17 cellular contexts compared by ENCODE assay signal in the genomic region with DNA sequence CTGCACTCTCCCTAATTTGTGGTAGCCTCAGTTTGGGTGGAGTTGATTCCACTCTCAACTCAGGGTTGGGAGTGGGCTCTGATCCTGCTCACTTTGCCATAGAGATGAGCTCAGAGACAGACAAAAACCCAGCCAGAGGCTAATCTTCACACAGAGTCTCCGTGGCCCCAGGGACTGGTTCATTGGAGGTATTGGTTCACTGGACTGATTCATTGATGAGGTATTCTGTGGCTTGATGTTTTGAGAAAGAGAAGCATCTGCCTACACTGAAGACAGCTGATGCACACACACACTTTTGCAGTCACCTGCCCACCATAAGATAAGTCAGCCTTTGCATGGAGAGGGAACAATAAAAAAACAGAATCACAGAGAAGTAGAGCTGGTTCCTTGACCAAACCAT.
A peak's percentile ranks its signal among the peaks of the same experiment; 100 is the strongest.
DNase-seq lines count a peak whose midpoint lies in the region; FAIRE-seq and TF ChIP-seq lines count a peak whose summit lies in the region.
"Had no signal": no experiment of that assay in that cellular context is flagged by ENCODE, and none has a peak within 500 bp of the region (broad histone marks: within the 10 kb centered on the region; RNA-seq: fewer than 3 reads in every experiment).

No MANE protein-coding gene starts in this region.

- H2AFZ ChIP-seq in neuronal stem cell (ENCODE audit: low read length) = no peak overlapping the region

- H3K36me3 Mint-ChIP-seq in activated CD4-positive, alpha-beta T cell treated with anti-CD3 and anti-CD28 coated beads, Interleukin-2, amount 10 ng/mL, durations not matched to agents 24 days and 14 days (ENCODE audit: low read depth) = no peaks in the 10 kb centered on the region
- H3K36me3 Mint-ChIP-seq: CD8-positive, alpha-beta T cell had no signal

- POLR2A ChIA-PET in RWPE1 (lab: Yijun Ruan, JAX; ENCODE audit: low non-redundant PET) = no interaction called here

- peak overlapping the region; percentile 71 for H3K27ac ChIP-seq in RWPE1
- H3K27ac ChIP-seq in neuronal stem cell (replicated peaks; ENCODE audit: low read length) = no peak overlapping the region
- no peak overlapping the region for H3K27ac ChIP-seq in testis
- H3K27ac ChIP-seq in vagina = no peak overlapping the region

- H4K91ac ChIP-seq in neuronal stem cell (ENCODE audit: low read depth, low read length, poor library complexity) = no peak overlapping the region

- H3K9me3 Mint-ChIP-seq in activated CD4-positive, alpha-beta T cell treated with anti-CD3 and anti-CD28 coated beads, Interleukin-2, amount 10 ng/mL, durations not matched to agents 24 days and 14 days = no peaks in the 10 kb centered on the region

- TF ChIP-seq CTCF in RWPE1 (conservative IDR thresholded peaks at IDR 0.05; ENCODE audit: low read depth) (no peak), bronchial epithelial cell (IDR thresholded peaks at IDR 0.05; ENCODE audit: insufficient read depth, low read length, severe bottlenecking) (no peak), epithelial cell of proximal tubule (conservative IDR thresholded peaks at IDR 0.05; ENCODE audit: low read depth, low read length) (no peak), testis (IDR thresholded peaks at IDR 0.05) (no peak), vagina (IDR thresholded peaks at IDR 0.05) (no peak)

- no peak overlapping the region for H2BK15ac ChIP-seq in neuronal stem cell (ENCODE audit: low read length)

- H3K36me3 ChIP-seq in bronchial epithelial cell (ENCODE audit: control insufficient read depth, insufficient read depth, low read length) (no peaks in the 10 kb centered on the region), neuronal stem cell (replicated peaks in 1 of 2; ENCODE audit: control insufficient read depth in 2 of 2, insufficient read depth in 2 of 2, low read length in 2 of 2) (no peaks in the 10 kb centered on the region), testis (ENCODE audit: low read depth, missing control alignments) (no peaks in the 10 kb centered on the region), vagina (no peaks in the 10 kb centered on the region)
- H3K36me3 ChIP-seq: BLaER1 treated with 17β-estradiol and CSF1 and Interleukin-3, amounts not matched to agents 10 nM and 100 nM had no signal

- H3K4me3 ChIP-seq in bronchial epithelial cell (ENCODE audit: low read depth, low read length) (no peak overlapping the region), epithelial cell of proximal tubule (ENCODE audit: low read depth, low read length) (no peak overlapping the region), neuronal stem cell (ENCODE audit: low read length in 2 of 2) (no peak overlapping the region), testis (no peak overlapping the region), vagina (no peak overlapping the region)
- H3K4me3 ChIP-seq: BLaER1 treated with 17β-estradiol and CSF1 and Interleukin-3, amounts not matched to agents 10 nM and 100 nM had no signal

- H3K4me2 ChIP-seq in neuronal stem cell (ENCODE audit: insufficient read depth, low read length, poor library complexity, severe bottlenecking) = no peak overlapping the region

- H3K18ac ChIP-seq in neuronal stem cell (ENCODE audit: low read length) = peak overlapping the region; percentile 1

- no peaks in the 10 kb centered on the region for H3K4me1 Mint-ChIP-seq in activated CD4-positive, alpha-beta T cell treated with anti-CD3 and anti-CD28 coated beads, Interleukin-2, amount 10 ng/mL, durations not matched to agents 24 days and 14 days
- H3K4me1 Mint-ChIP-seq: B cell had no signal

- no peaks in the 10 kb centered on the region for H3K27me3 Mint-ChIP-seq in activated CD4-positive, alpha-beta T cell treated with anti-CD3 and anti-CD28 coated beads, Interleukin-2, amount 10 ng/mL, durations not matched to agents 24 days and 14 days

- no peak overlapping the region for H2BK5ac ChIP-seq in neuronal stem cell (ENCODE audit: low read length)

- TF ChIP-seq POLR2A in testis (IDR thresholded peaks at IDR 0.05) (no peak), vagina (IDR thresholded peaks at IDR 0.05) (no peak)

- H2AK5ac ChIP-seq in neuronal stem cell (ENCODE audit: low read depth, low read length) = no peak overlapping the region

- CTCF ChIA-PET in RWPE1 (lab: Yijun Ruan, JAX) = no interaction called here

- H3K79me1 ChIP-seq in neuronal stem cell (ENCODE audit: low read depth, low read length) = no peaks in the 10 kb centered on the region

- H3K4me1 ChIP-seq in neuronal stem cell (ENCODE audit: control insufficient read depth in 2 of 2, insufficient read depth in 1 of 2, low read depth in 1 of 2, low read length in 2 of 2) (peaks cover 0 to 4% of the 10 kb centered on the region in 2 donors), testis (peaks cover 17% of the 10 kb centered on the region), vagina (peaks cover 4% of the 10 kb centered on the region)

- H3K9me3 ChIP-seq in neuronal stem cell (replicated peaks in 1 of 2; ENCODE audit: control insufficient read depth in 2 of 2, insufficient read depth in 1 of 2, low read depth in 1 of 2, low read length in 2 of 2) = peaks cover 0 to 6% of the 10 kb centered on the region in 2 donors
- no peaks in the 10 kb centered on the region for H3K9me3 ChIP-seq in testis
- no peaks in the 10 kb centered on the region for H3K9me3 ChIP-seq in vagina

- no CpG with 5 or more reads among the region's 1 CpG for WGBS in neuronal stem cell (ENCODE audit: extremely low coverage in 2 of 2, insufficient read length in 2 of 2, insufficient replicate concordance in 1 of 2), 2 donors
- WGBS in testis, 2 donors = 95 to 100% methylated on average over 1 of the region's 1 CpG

- intact Hi-C loops in activated CD4-positive, alpha-beta T cell treated with anti-CD3 and anti-CD28 coated beads, Interleukin-2, amount 10 ng/mL, durations not matched to agents 24 days and 14 days (cut with micrococcal nuclease) = no loop called here
- intact Hi-C loops in testis (cut with DNase I; ENCODE audit: low total_unique reads) (no loop called here), vagina (cut with DNase I) (no loop called here)

- no peak overlapping the region for H3K23ac ChIP-seq in neuronal stem cell (ENCODE audit: low read depth, low read length, poor library complexity)

- DNase-seq in RWPE1 (ENCODE audit: low spot score) (peak; percentile 61), bronchial epithelial cell (ENCODE audit: low read depth) (peak; percentile 89), epithelial cell of proximal tubule (ENCODE audit: low read depth) (peak; percentile 26), neuronal stem cell (ENCODE audit: low spot score) (no peak), testis (no peak), vagina (ENCODE audit: extremely low spot score in 2 of 2) (no peak), T1000 (lab: John Stamatoyannopoulos, UW) (no peak)
- DNase-seq in activated CD4-positive, alpha-beta T cell treated with anti-CD3 and anti-CD28 coated beads, Interleukin-2, amount 10 ng/mL, durations not matched to agents 24 days and 14 days = no peak
- DNase-seq: 8988T; Calu3; CD8-positive, alpha-beta T cell; DMS79 treated with DMSO at 0.1 percent for 48 hours; GF-D8; H9 had no signal

- H3K27me3 ChIP-seq in bronchial epithelial cell (ENCODE audit: control insufficient read depth, insufficient read depth, low read length) = no peaks in the 10 kb centered on the region
- no peaks in the 10 kb centered on the region for H3K27me3 ChIP-seq in neuronal stem cell (ENCODE audit: control insufficient read depth in 3 of 3, insufficient read depth in 3 of 3, low read depth in 1 of 3, low read length in 3 of 3)
- no peaks in the 10 kb centered on the region for H3K27me3 ChIP-seq in testis
- no peaks in the 10 kb centered on the region for H3K27me3 ChIP-seq in vagina
- H3K27me3 ChIP-seq: BLaER1 treated with 17β-estradiol and CSF1 and Interleukin-3, amounts not matched to agents 10 nM and 100 nM had no signal

- H2BK12ac ChIP-seq in neuronal stem cell (ENCODE audit: low read length) = no peak overlapping the region

- no peak overlapping the region for H2BK120ac ChIP-seq in neuronal stem cell (ENCODE audit: low read depth, low read length)

- no peak overlapping the region for H3K27ac Mint-ChIP-seq in activated CD4-positive, alpha-beta T cell treated with anti-CD3 and anti-CD28 coated beads, Interleukin-2, amount 10 ng/mL, durations not matched to agents 24 days and 14 days
- H3K27ac Mint-ChIP-seq: B cell; CD8-positive, alpha-beta T cell had no signal

- no peak overlapping the region for H3K4ac ChIP-seq in neuronal stem cell (ENCODE audit: low read length)

- FAIRE-seq in bronchial epithelial cell (lab: Jason Lieb, UNC) = peak; percentile 77
- FAIRE-seq: H1 had no signal

- H3K9ac ChIP-seq in neuronal stem cell (ENCODE audit: low read depth, low read length, poor library complexity) = no peak overlapping the region
- H3K9ac ChIP-seq: BLaER1 treated with 17β-estradiol and CSF1 and Interleukin-3, amounts not matched to agents 10 nM and 100 nM had no signal

- H3K4me3 Mint-ChIP-seq in activated CD4-positive, alpha-beta T cell treated with anti-CD3 and anti-CD28 coated beads, Interleukin-2, amount 10 ng/mL, durations not matched to agents 24 days and 14 days = no peak overlapping the region
- H3K4me3 Mint-ChIP-seq: B cell; CD8-positive, alpha-beta T cell; H9 had no signal

- no peak overlapping the region for H3K14ac ChIP-seq in neuronal stem cell (ENCODE audit: low read length)

- H4K8ac ChIP-seq in neuronal stem cell (ENCODE audit: low read depth, low read length) = no peak overlapping the region

Comparison
In these comparisons a context has a peak if more than half of its experiments do, and no peak if none do; other contexts are left out.
1. DNase-seq: peak in RWPE1 (single experiment), bronchial epithelial cell (single experiment) and epithelial cell of proximal tubule (single experiment); none in neuronal stem cell (single experiment), activated CD4-positive, alpha-beta T cell treated with anti-CD3 and anti-CD28 coated beads, Interleukin-2, amount 10 ng/mL, durations not matched to agents 24 days and 14 days (single experiment), testis (single experiment), vagina (0 of 2) and T1000 (single experiment).